ENCODE assay signal across 22 cellular contexts in genomic region chr4:184942447-184943425, GRCh38.
DNase-seq lines count a peak whose midpoint lies in the region; ATAC-seq and TF ChIP-seq lines count a peak whose summit lies in the region.
"Had no signal": no experiment of that assay in that cellular context is flagged by ENCODE, and none has a peak within 500 bp of the region (broad histone marks: within the 10 kb centered on the region; RNA-seq: fewer than 3 reads in every experiment).

No MANE protein-coding gene starts in this region.

- no peak for DNase-seq in right lobe of liver
- DNase-seq in colonic mucosa: peak; percentile 3
- DNase-seq in osteoblast (ENCODE audit: insufficient read length, low spot score, missing footprints): peak; percentile 22
- DNase-seq in RPMI8226: no peak
- no peak for DNase-seq in NK-92 treated with Interleukin-12 subunit alpha and Interleukin-12 subunit beta, amount 100 ng/mL, for 24 hours (lab: John Stamatoyannopoulos, UW)
- no peak for DNase-seq in left colon
- DNase-seq: CD4-positive, alpha-beta memory T cell; DMS153; GM23248; HCEC 1CT; MV-4-11; NCI-H1694 treated with DMSO at 0.1 percent for 48 hours; NCI-H2107; NCI-H2227 treated with DMSO at 0.1 percent for 48 hours; NCI-H510A treated with DMSO at 0.1 percent for 48 hours; NCI-H82; PC-3; SIG-M5 had no signal

- H4K20me1 ChIP-seq in osteoblast (ENCODE audit: insufficient read depth, low read length): no peaks in the 10 kb centered on the region
- H4K20me1 ChIP-seq: BLaER1 had no signal

- H3K36me3 ChIP-seq in liver (ENCODE audit: control insufficient read depth in 4 of 4, insufficient read depth in 3 of 4, low read depth in 1 of 4, low read length in 3 of 4): no peaks in the 10 kb centered on the region
- H3K36me3 ChIP-seq in right lobe of liver: no peaks in the 10 kb centered on the region
- no peaks in the 10 kb centered on the region for H3K36me3 ChIP-seq in colonic mucosa
- H3K36me3 ChIP-seq in osteoblast (ENCODE audit: insufficient read depth, low read length): no peaks in the 10 kb centered on the region
- H3K36me3 ChIP-seq: BLaER1 had no signal

- WGBS in liver: 95% methylated on average over 13 of the region's 13 CpGs
- WGBS in right lobe of liver (ENCODE audit: insufficient coverage, low coverage, low lambda C conversion rate, missing lambda C conversion rate): 96% methylated on average over 12 of the region's 13 CpGs

- H3K4me2 ChIP-seq in osteoblast (ENCODE audit: insufficient read depth, low read length): no peak overlapping the region
- H3K4me2 ChIP-seq: A549 had no signal

- ATAC-seq in right lobe of liver: no peak
- ATAC-seq in left colon: no peak
- ATAC-seq: A549, PC-3 had no signal

- no peaks in the 10 kb centered on the region for H3K9me3 ChIP-seq in liver (ENCODE audit: control insufficient read depth in 4 of 4, low read length in 3 of 4)
- no peaks in the 10 kb centered on the region for H3K9me3 ChIP-seq in right lobe of liver
- no peaks in the 10 kb centered on the region for H3K9me3 ChIP-seq in colonic mucosa
- H3K9me3 ChIP-seq in osteoblast (ENCODE audit: low read depth, low read length): no peaks in the 10 kb centered on the region
- H3K9me3 ChIP-seq: A549, BLaER1 had no signal

- no peak for TF ChIP-seq RAD21 in liver (IDR thresholded peaks at IDR 0.05)

- TF ChIP-seq CTCF in liver (IDR thresholded peaks at IDR 0.05; ENCODE audit: low read depth, low read length, missing input control) (no peak), right lobe of liver (IDR thresholded peaks at IDR 0.05) (no peak), colonic mucosa (IDR thresholded peaks at IDR 0.05) (no peak), osteoblast (IDR thresholded peaks at IDR 0.05; ENCODE audit: extremely low read depth, low read depth, low read length) (no peak)

- H2AFZ ChIP-seq in osteoblast (ENCODE audit: low read length): no peak overlapping the region
- H2AFZ ChIP-seq: GM23248 had no signal

- intact Hi-C loops in right lobe of liver (cut with DNase I) (no loop called here), colonic mucosa (cut with DNase I) (no loop called here), left colon (cut with DNase I, micrococcal nuclease) (no loop called here)

- H3K9ac ChIP-seq in liver (ENCODE audit: low read depth in 1 of 2, low read length in 2 of 2) (no peak overlapping the region), colonic mucosa (ENCODE audit: low read depth in 2 of 2, low read length in 2 of 2) (no peak overlapping the region)
- H3K9ac ChIP-seq: BLaER1, GM23248 had no signal

- no peaks in the 10 kb centered on the region for H3K4me1 ChIP-seq in liver (ENCODE audit: control insufficient read depth in 4 of 4, insufficient read depth in 4 of 4, low read length in 3 of 4)
- H3K4me1 ChIP-seq in right lobe of liver: peaks cover 0 to under 1% (median 0%) of the 10 kb centered on the region in 4 donors
- H3K4me1 ChIP-seq in colonic mucosa: no peaks in the 10 kb centered on the region
- no peaks in the 10 kb centered on the region for H3K4me1 ChIP-seq in osteoblast (ENCODE audit: insufficient read depth, low read length)
- H3K4me1 ChIP-seq: A549 had no signal

- H3K27me3 ChIP-seq in liver (ENCODE audit: control insufficient read depth in 4 of 4, insufficient read depth in 4 of 4, low read length in 3 of 4) (no peaks in the 10 kb centered on the region), right lobe of liver (no peaks in the 10 kb centered on the region), colonic mucosa (no peaks in the 10 kb centered on the region), osteoblast (ENCODE audit: insufficient read depth, low read length) (no peaks in the 10 kb centered on the region)
- H3K27me3 ChIP-seq: BLaER1 had no signal

- H3K4me3 ChIP-seq in liver (ENCODE audit: low read depth in 1 of 3, low read length in 3 of 3) (no peak overlapping the region), right lobe of liver (no peak overlapping the region), colonic mucosa (no peak overlapping the region), osteoblast (ENCODE audit: insufficient read depth, low read length) (no peak overlapping the region)
- H3K4me3 ChIP-seq: A549, BLaER1, GM23248 had no signal

- H3K27ac ChIP-seq in liver (ENCODE audit: low read depth in 1 of 2, low read length in 2 of 2): no peak overlapping the region
- H3K27ac ChIP-seq in right lobe of liver: no peak overlapping the region
- H3K27ac ChIP-seq in colonic mucosa: no peak overlapping the region
- H3K27ac ChIP-seq in osteoblast (ENCODE audit: low read depth, low read length): no peak overlapping the region
- H3K27ac ChIP-seq: A549, BLaER1, GM23248, RWPE1 had no signal

- TF ChIP-seq POLR2A in right lobe of liver (IDR thresholded peaks at IDR 0.05): no peak

- no peaks in the 10 kb centered on the region for H3K79me2 ChIP-seq in osteoblast (ENCODE audit: insufficient read depth, low read length)

TF ChIP-seq in liver, 16 proteins besides CTCF, POLR2A, EP300 and RAD21:
- TF ChIP-seq YY1 (IDR thresholded peaks at IDR 0.05): no peak
- TF ChIP-seq ZBTB33 (IDR thresholded peaks at IDR 0.05): no peak
- TF ChIP-seq, protein P1, sequence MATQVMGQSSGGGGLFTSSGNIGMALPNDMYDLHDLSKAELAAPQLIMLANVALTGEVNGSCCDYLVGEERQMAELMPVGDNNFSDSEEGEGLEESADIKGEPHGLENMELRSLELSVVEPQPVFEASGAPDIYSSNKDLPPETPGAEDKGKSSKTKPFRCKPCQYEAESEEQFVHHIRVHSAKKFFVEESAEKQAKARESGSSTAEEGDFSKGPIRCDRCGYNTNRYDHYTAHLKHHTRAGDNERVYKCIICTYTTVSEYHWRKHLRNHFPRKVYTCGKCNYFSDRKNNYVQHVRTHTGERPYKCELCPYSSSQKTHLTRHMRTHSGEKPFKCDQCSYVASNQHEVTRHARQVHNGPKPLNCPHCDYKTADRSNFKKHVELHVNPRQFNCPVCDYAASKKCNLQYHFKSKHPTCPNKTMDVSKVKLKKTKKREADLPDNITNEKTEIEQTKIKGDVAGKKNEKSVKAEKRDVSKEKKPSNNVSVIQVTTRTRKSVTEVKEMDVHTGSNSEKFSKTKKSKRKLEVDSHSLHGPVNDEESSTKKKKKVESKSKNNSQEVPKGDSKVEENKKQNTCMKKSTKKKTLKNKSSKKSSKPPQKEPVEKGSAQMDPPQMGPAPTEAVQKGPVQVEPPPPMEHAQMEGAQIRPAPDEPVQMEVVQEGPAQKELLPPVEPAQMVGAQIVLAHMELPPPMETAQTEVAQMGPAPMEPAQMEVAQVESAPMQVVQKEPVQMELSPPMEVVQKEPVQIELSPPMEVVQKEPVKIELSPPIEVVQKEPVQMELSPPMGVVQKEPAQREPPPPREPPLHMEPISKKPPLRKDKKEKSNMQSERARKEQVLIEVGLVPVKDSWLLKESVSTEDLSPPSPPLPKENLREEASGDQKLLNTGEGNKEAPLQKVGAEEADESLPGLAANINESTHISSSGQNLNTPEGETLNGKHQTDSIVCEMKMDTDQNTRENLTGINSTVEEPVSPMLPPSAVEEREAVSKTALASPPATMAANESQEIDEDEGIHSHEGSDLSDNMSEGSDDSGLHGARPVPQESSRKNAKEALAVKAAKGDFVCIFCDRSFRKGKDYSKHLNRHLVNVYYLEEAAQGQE (IDR thresholded peaks at IDR 0.05): peak; percentile 73
- no peak for TF ChIP-seq HNF4G (IDR thresholded peaks at IDR 0.05)

Comparison
In these comparisons a context has a peak if more than half of its experiments do, and no peak if none do; other contexts are left out.
1. DNase-seq: peak in colonic mucosa (single experiment) and osteoblast (single experiment); none in right lobe of liver (0 of 3), RPMI8226 (single experiment), NK-92 treated with Interleukin-12 subunit alpha and Interleukin-12 subunit beta, amount 100 ng/mL, for 24 hours (single experiment) and left colon (0 of 2).